ENCODE assay signal across 1 cellular context in the genomic region with DNA sequence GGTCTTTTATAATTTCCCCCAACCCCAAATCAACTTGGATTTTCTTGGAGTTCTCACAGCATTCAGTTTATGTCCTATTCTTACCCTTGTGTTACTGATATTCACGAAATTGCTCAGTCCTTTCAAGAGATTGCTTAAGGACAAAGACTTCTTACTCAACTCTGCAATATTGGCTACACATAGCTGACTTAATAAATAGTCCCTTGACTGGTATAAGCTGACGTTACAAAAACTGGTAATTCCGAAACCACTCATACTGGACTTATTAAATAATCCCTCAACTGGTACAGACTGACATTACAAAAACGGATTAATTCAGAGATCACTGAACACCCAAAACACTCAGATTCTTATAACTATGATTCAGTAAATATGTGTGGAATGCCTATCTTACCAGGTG.
A peak's percentile ranks its signal among the peaks of the same experiment; 100 is the strongest.
TF ChIP-seq lines count a peak whose summit lies in the region.

No MANE protein-coding gene starts in this region.

TF ChIP-seq in IMR-90, 13 proteins besides CTCF, POLR2A, EP300 and RAD21:
- TF ChIP-seq SMC3 (IDR thresholded peaks at IDR 0.05; ENCODE audit: low read depth, low read length) (no peak), CEBPB (IDR thresholded peaks at IDR 0.05; ENCODE audit: low read depth, low read length) (peak; percentile 59; the same call in 1 of the 2 replicates)
